In the genomic region with DNA sequence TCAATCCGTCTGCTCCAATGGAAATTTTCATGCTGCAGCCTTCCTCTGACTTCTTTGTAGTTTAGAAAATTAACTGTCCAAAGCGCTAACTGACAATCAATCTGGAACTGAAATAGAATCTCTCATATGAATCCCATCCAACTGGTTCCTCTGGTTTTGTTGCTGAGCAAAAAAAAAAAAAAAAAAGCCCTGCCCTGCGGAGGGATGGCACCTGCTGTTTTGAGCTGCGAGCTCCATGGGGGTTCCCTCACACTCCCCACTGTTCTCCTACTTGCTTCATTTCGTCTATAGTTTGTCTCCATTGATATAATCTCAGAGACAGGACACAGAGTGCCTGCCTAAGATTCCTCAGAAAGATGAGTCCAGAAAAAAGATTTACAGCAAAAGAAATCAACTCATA, we compare ENCODE assay signal across 1 cellular context.
TF ChIP-seq lines count a peak whose summit lies in the region.

No MANE protein-coding gene starts in this region.

TF ChIP-seq in SK-N-SH treated with all-trans-retinoic acid at 6 μM for 48 hours, 23 proteins besides CTCF, POLR2A, EP300 and RAD21 (continued from another document):
- TF ChIP-seq POU6F1 (CRISPR knock-in tag; IDR thresholded peaks at IDR 0.05; ENCODE audit: borderline replicate concordance, low read depth) (no peak), PATZ1 (CRISPR knock-in tag; IDR thresholded peaks at IDR 0.05; ENCODE audit: borderline replicate concordance) (no peak)
